12 cellular contexts compared by ENCODE assay signal in the genomic region with DNA sequence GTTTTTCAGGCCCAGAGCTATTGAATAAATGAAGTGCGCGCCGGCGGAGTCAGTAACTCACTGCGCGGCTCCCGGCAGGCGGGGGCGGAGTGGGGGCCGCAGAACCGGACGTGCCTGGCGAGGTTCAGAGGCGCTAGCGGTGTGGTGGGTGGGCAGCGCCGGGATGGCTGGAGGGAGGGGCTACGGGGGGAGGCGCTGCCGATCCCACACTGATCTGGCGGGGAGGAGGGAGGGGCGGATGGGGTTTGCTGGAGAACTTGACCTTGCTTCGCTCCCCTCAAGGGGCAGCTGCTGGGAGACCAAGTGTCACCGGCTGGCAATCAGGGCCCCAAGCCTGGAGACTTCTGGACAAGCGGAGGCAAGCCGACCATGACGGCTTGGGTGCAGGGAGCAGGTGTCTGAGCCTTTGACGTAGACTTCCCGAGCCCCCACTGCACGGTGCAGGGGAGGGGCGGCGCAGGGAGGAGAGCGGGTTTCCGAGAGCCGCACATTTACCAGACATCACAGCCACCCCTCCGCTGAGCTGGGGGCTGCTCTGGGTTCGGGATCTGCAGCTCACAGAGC.
DNase-seq lines count a peak whose midpoint lies in the region; ATAC-seq and TF ChIP-seq lines count a peak whose summit lies in the region.
"Had no signal": no experiment of that assay in that cellular context is flagged by ENCODE, and none has a peak within 500 bp of the region (broad histone marks: within the 10 kb centered on the region; RNA-seq: fewer than 3 reads in every experiment).

No MANE protein-coding gene starts in this region.

- H3K4me1 ChIP-seq in testis = peaks cover 7% of the 10 kb centered on the region
- peaks cover 5% of the 10 kb centered on the region for H3K4me1 ChIP-seq in prostate gland (replicated peaks)
- H3K4me1 ChIP-seq in lower lobe of right lung = peaks cover 6% of the 10 kb centered on the region
- peaks cover 0 to 3% of the 10 kb centered on the region in 2 donors for H3K4me1 ChIP-seq in uterus
- H3K4me1 ChIP-seq: parathyroid adenoma had no signal

- H3K27ac ChIP-seq in testis (no peak overlapping the region), prostate gland (no peak overlapping the region), lower lobe of right lung (no peak overlapping the region), uterus (no peak overlapping the region)
- H3K27ac ChIP-seq: parathyroid adenoma had no signal

- WGBS in testis, 2 donors = 4 to 9% methylated on average over 14 to 37 of the region's 37 CpGs
- 5% methylated on average over 33 of the region's 37 CpGs for WGBS in prostate gland

- CTCF ChIA-PET in activated CD8-positive, alpha-beta T cell treated with anti-CD3 and anti-CD28 coated beads for 36 hours (lab: Charles Lee) = no interaction called here
- CTCF ChIA-PET in activated CD8-positive, alpha-beta T cell treated with anti-CD3 and anti-CD28 coated beads, Interleukin-2, amount 10 ng/mL, durations not matched to agents 7 days and 5 days (lab: Charles Lee) = no interaction called here

- H3K27me3 Mint-ChIP-seq in activated CD8-positive, alpha-beta T cell treated with anti-CD3 and anti-CD28 coated beads for 36 hours = peaks cover 29% of the 10 kb centered on the region
- H3K27me3 Mint-ChIP-seq in activated CD8-positive, alpha-beta T cell treated with anti-CD3 and anti-CD28 coated beads, Interleukin-2, amount 10 ng/mL, durations not matched to agents 7 days and 5 days (ENCODE audit: low read depth) = peaks cover 39% of the 10 kb centered on the region

- ATAC-seq in activated CD8-positive, alpha-beta T cell treated with anti-CD3 and anti-CD28 coated beads for 36 hours = peak; percentile 62
- no peak for ATAC-seq in activated CD8-positive, alpha-beta T cell treated with anti-CD3 and anti-CD28 coated beads, Interleukin-2, amount 10 ng/mL, durations not matched to agents 7 days and 5 days
- no peak for ATAC-seq in lower lobe of right lung

- peaks cover 2% of the 10 kb centered on the region for H3K4me1 Mint-ChIP-seq in activated CD8-positive, alpha-beta T cell treated with anti-CD3 and anti-CD28 coated beads for 36 hours (ENCODE audit: low read depth)
- H3K4me1 Mint-ChIP-seq in activated CD8-positive, alpha-beta T cell treated with anti-CD3 and anti-CD28 coated beads, Interleukin-2, amount 10 ng/mL, durations not matched to agents 7 days and 5 days (ENCODE audit: low read depth) = peaks cover 1% of the 10 kb centered on the region
- H3K4me1 Mint-ChIP-seq: CD4-positive, CD25-positive, alpha-beta regulatory T cell had no signal

- POLR2A ChIA-PET in activated CD8-positive, alpha-beta T cell treated with anti-CD3 and anti-CD28 coated beads for 36 hours (lab: Charles Lee) = no interaction called here
- POLR2A ChIA-PET in activated CD8-positive, alpha-beta T cell treated with anti-CD3 and anti-CD28 coated beads, Interleukin-2, amount 10 ng/mL, durations not matched to agents 7 days and 5 days (lab: Charles Lee) = no interaction called here

- no peaks in the 10 kb centered on the region for H3K9me3 ChIP-seq in testis
- no peaks in the 10 kb centered on the region for H3K9me3 ChIP-seq in prostate gland
- no peaks in the 10 kb centered on the region for H3K9me3 ChIP-seq in lower lobe of right lung
- H3K9me3 ChIP-seq in uterus = no peaks in the 10 kb centered on the region

- TF ChIP-seq POLR2A in testis (IDR thresholded peaks at IDR 0.05) (no peak), prostate gland (IDR thresholded peaks at IDR 0.05) (no peak), uterus (IDR thresholded peaks at IDR 0.05) (no peak)

- in situ Hi-C loops in astrocyte of the cerebellum (cut with HindIII; ENCODE audit: low sequenced_read_pairs) = no loop called here

- no peaks in the 10 kb centered on the region for H3K36me3 Mint-ChIP-seq in activated CD8-positive, alpha-beta T cell treated with anti-CD3 and anti-CD28 coated beads for 36 hours (ENCODE audit: low read depth)
- no peaks in the 10 kb centered on the region for H3K36me3 Mint-ChIP-seq in activated CD8-positive, alpha-beta T cell treated with anti-CD3 and anti-CD28 coated beads, Interleukin-2, amount 10 ng/mL, durations not matched to agents 7 days and 5 days (ENCODE audit: low read depth)
- H3K36me3 Mint-ChIP-seq: CD4-positive, CD25-positive, alpha-beta regulatory T cell had no signal

- no peak overlapping the region for H3K27ac Mint-ChIP-seq in activated CD8-positive, alpha-beta T cell treated with anti-CD3 and anti-CD28 coated beads for 36 hours
- no peak overlapping the region for H3K27ac Mint-ChIP-seq in activated CD8-positive, alpha-beta T cell treated with anti-CD3 and anti-CD28 coated beads, Interleukin-2, amount 10 ng/mL, durations not matched to agents 7 days and 5 days
- H3K27ac Mint-ChIP-seq: activated T-cell treated with anti-CD3 and anti-CD28 coated beads, Interleukin-2, amount 50 U/mL, for 24 hours; CD4-positive, CD25-positive, alpha-beta regulatory T cell; stimulated activated naive CD8-positive, alpha-beta T cell treated with anti-CD3 and anti-CD28 coated beads, Interleukin-15, Interleukin-2, amounts not matched to agents 100 ng/mL and 50 ng/mL, for 24 hours had no signal

- peak; percentile 40 for DNase-seq in activated CD8-positive, alpha-beta T cell treated with anti-CD3 and anti-CD28 coated beads for 36 hours
- no peak for DNase-seq in activated CD8-positive, alpha-beta T cell treated with anti-CD3 and anti-CD28 coated beads, Interleukin-2, amount 10 ng/mL, durations not matched to agents 7 days and 5 days
- DNase-seq in astrocyte of the cerebellum (ENCODE audit: low read depth) (no peak), left kidney (ENCODE audit: low read depth, low spot score) (peak; percentile 86), testis (peak; percentile 17), prostate gland (ENCODE audit: low spot score) (no peak), lower lobe of right lung (no peak), uterus (no peak)
- DNase-seq: activated T-cell treated with anti-CD3 and anti-CD28 coated beads, Interleukin-2, amount 50 U/mL, for 24 hours; CD4-positive, CD25-positive, alpha-beta regulatory T cell had no signal

- no peaks in the 10 kb centered on the region for H3K27me3 ChIP-seq in testis
- peaks cover 11% of the 10 kb centered on the region for H3K27me3 ChIP-seq in prostate gland (replicated peaks; ENCODE audit: insufficient read depth)
- peaks cover 35% of the 10 kb centered on the region for H3K27me3 ChIP-seq in lower lobe of right lung (ENCODE audit: low read depth)
- peaks cover 8 to 10% of the 10 kb centered on the region in 2 donors for H3K27me3 ChIP-seq in uterus

- TF ChIP-seq CTCF in activated CD8-positive, alpha-beta T cell treated with anti-CD3 and anti-CD28 coated beads for 36 hours (IDR thresholded peaks at IDR 0.05) = no peak
- TF ChIP-seq CTCF in astrocyte of the cerebellum (IDR thresholded peaks at IDR 0.05; ENCODE audit: low read depth, low read length, missing control alignments) (no peak), testis (IDR thresholded peaks at IDR 0.05) (no peak), prostate gland (IDR thresholded peaks at IDR 0.05) (no peak), lower lobe of right lung (IDR thresholded peaks at IDR 0.05) (no peak), uterus (IDR thresholded peaks at IDR 0.05) (no peak)

- peak overlapping the region; percentile 19 for H3K4me3 ChIP-seq in astrocyte of the cerebellum (ENCODE audit: low read depth, low read length)
- H3K4me3 ChIP-seq in testis = peak overlapping the region; percentile 24 to 26
- H3K4me3 ChIP-seq in prostate gland = no peak overlapping the region
- no peak overlapping the region for H3K4me3 ChIP-seq in lower lobe of right lung
- H3K4me3 ChIP-seq in uterus = no peak overlapping the region

- H3K4me3 Mint-ChIP-seq in activated CD8-positive, alpha-beta T cell treated with anti-CD3 and anti-CD28 coated beads for 36 hours = no peak overlapping the region
- H3K4me3 Mint-ChIP-seq in activated CD8-positive, alpha-beta T cell treated with anti-CD3 and anti-CD28 coated beads, Interleukin-2, amount 10 ng/mL, durations not matched to agents 7 days and 5 days = no peak overlapping the region
- H3K4me3 Mint-ChIP-seq: activated T-cell treated with anti-CD3 and anti-CD28 coated beads, Interleukin-2, amount 50 U/mL, for 24 hours; CD4-positive, CD25-positive, alpha-beta regulatory T cell; stimulated activated naive CD8-positive, alpha-beta T cell treated with anti-CD3 and anti-CD28 coated beads, Interleukin-15, Interleukin-2, amounts not matched to agents 100 ng/mL and 50 ng/mL, for 24 hours had no signal

- intact Hi-C loops in activated CD8-positive, alpha-beta T cell treated with anti-CD3 and anti-CD28 coated beads for 36 hours (cut with micrococcal nuclease) = no loop called here
- intact Hi-C loops in testis (cut with DNase I; ENCODE audit: low total_unique reads) = no loop called here
- intact Hi-C loops in prostate gland (cut with DNase I) = no loop called here
- intact Hi-C loops in lower lobe of right lung (cut with DNase I) = no loop called here
- intact Hi-C loops in uterus (cut with DNase I; ENCODE audit: low total_unique reads) = no loop called here

- no peaks in the 10 kb centered on the region for H3K9me3 Mint-ChIP-seq in activated CD8-positive, alpha-beta T cell treated with anti-CD3 and anti-CD28 coated beads for 36 hours
- H3K9me3 Mint-ChIP-seq in activated CD8-positive, alpha-beta T cell treated with anti-CD3 and anti-CD28 coated beads, Interleukin-2, amount 10 ng/mL, durations not matched to agents 7 days and 5 days (ENCODE audit: insufficient read depth) = no peaks in the 10 kb centered on the region
- H3K9me3 Mint-ChIP-seq: activated T-cell treated with anti-CD3 and anti-CD28 coated beads, Interleukin-2, amount 50 U/mL, for 24 hours; stimulated activated naive CD8-positive, alpha-beta T cell treated with anti-CD3 and anti-CD28 coated beads, Interleukin-15, Interleukin-2, amounts not matched to agents 100 ng/mL and 50 ng/mL, for 24 hours had no signal

- H3K36me3 ChIP-seq in testis (ENCODE audit: low read depth, missing control alignments) (no peaks in the 10 kb centered on the region), prostate gland (no peaks in the 10 kb centered on the region), lower lobe of right lung (no peaks in the 10 kb centered on the region), uterus (no peaks in the 10 kb centered on the region)

Comparison
In these comparisons a context has a peak if more than half of its experiments do, and no peak if none do; other contexts are left out.
1. DNase-seq: peak in activated CD8-positive, alpha-beta T cell treated with anti-CD3 and anti-CD28 coated beads for 36 hours (single experiment), left kidney (single experiment) and testis (single experiment); none in activated CD8-positive, alpha-beta T cell treated with anti-CD3 and anti-CD28 coated beads, Interleukin-2, amount 10 ng/mL, durations not matched to agents 7 days and 5 days (single experiment), astrocyte of the cerebellum (single experiment), prostate gland (single experiment), lower lobe of right lung (single experiment) and uterus (0 of 2).
2. H3K4me3 ChIP-seq: peak in astrocyte of the cerebellum (single experiment) and testis (2 of 2); none in prostate gland (0 of 2), lower lobe of right lung (single experiment) and uterus (0 of 2).